In the genomic region with DNA sequence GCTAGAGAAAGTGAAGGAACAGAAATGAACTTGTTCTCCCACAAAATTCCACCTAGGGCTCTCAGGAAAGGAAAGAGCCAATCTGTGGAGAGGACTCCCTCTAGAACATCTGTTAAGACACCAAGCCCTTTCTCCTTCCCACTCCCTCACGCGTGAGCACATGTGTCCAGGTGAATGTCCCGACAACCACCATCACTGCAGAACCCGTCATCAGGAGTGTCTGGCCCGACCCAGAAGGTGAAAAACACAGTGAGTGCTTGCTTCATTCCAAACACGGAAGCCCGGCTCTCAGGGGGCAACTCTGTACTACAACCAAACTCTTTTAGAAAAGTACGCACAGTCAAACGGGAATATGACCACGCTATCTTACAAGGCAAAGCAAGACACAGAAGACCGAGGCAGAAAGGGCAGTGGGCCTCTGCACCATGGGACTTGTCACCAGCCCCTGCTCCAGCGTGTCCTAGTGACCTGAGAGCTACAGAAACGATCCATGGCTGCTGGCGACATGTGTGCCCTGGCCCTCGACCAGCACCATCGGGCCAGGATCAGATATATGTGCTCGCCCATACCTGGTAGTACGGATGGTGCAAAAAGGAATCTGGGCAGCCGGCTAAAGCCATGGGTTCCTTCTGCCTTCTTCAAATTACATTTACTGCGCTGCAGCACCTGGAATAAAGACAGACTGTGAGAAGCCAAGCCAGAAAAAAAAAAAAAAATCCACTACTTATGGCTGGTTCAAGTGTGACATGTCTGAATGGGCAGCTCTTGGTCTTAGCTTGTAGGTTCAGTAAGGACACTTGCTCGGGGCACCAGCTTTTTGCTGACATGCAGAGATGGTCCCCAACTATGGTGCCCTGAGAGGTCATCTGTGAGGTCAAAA, we compare ENCODE assay signal across 3 cellular contexts.
TF ChIP-seq lines count a peak whose summit lies in the region.

No MANE protein-coding gene starts in this region.

TF ChIP-seq in SK-N-SH, 30 proteins besides CTCF, POLR2A, EP300 and RAD21:
- TF ChIP-seq, protein P1, sequence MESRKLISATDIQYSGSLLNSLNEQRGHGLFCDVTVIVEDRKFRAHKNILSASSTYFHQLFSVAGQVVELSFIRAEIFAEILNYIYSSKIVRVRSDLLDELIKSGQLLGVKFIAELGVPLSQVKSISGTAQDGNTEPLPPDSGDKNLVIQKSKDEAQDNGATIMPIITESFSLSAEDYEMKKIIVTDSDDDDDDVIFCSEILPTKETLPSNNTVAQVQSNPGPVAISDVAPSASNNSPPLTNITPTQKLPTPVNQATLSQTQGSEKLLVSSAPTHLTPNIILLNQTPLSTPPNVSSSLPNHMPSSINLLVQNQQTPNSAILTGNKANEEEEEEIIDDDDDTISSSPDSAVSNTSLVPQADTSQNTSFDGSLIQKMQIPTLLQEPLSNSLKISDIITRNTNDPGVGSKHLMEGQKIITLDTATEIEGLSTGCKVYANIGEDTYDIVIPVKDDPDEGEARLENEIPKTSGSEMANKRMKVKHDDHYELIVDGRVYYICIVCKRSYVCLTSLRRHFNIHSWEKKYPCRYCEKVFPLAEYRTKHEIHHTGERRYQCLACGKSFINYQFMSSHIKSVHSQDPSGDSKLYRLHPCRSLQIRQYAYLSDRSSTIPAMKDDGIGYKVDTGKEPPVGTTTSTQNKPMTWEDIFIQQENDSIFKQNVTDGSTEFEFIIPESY (IDR thresholded peaks at IDR 0.05; ENCODE audit: borderline replicate concordance, low read depth) = no peak
- TF ChIP-seq SIN3A (IDR thresholded peaks at IDR 0.05; ENCODE audit: borderline replicate concordance, low read depth, low read length) = no peak
- no peak for TF ChIP-seq GATA2 (CRISPR knock-in tag; IDR thresholded peaks at IDR 0.05)
- TF ChIP-seq FOXJ3 (CRISPR knock-in tag; IDR thresholded peaks at IDR 0.05) = no peak
- TF ChIP-seq SMC3 (IDR thresholded peaks at IDR 0.05; ENCODE audit: low read depth, low read length) = no peak
- TF ChIP-seq, protein P2, sequence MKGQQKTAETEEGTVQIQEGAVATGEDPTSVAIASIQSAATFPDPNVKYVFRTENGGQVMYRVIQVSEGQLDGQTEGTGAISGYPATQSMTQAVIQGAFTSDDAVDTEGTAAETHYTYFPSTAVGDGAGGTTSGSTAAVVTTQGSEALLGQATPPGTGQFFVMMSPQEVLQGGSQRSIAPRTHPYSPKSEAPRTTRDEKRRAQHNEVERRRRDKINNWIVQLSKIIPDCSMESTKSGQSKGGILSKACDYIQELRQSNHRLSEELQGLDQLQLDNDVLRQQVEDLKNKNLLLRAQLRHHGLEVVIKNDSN (IDR thresholded peaks at IDR 0.05; ENCODE audit: borderline replicate concordance, low read depth) = no peak
- TF ChIP-seq JUND (IDR thresholded peaks at IDR 0.05) = no peak
- TF ChIP-seq EZH2phosphoT487 (IDR thresholded peaks at IDR 0.05; ENCODE audit: borderline replicate concordance, low read depth) = no peak
- no peak for TF ChIP-seq ELF1 (IDR thresholded peaks at IDR 0.05)
- no peak for TF ChIP-seq MAX (IDR thresholded peaks at IDR 0.05; ENCODE audit: low read depth)
- TF ChIP-seq USF2 (IDR thresholded peaks at IDR 0.05; ENCODE audit: borderline replicate concordance, low read depth, low read length) = no peak
- TF ChIP-seq RFX5 (IDR thresholded peaks at IDR 0.05; ENCODE audit: low read length) = no peak

TF ChIP-seq in SK-N-SH treated with all-trans-retinoic acid at 6 μM for 48 hours, 23 proteins besides CTCF, POLR2A, EP300 and RAD21 (continued from another document):
- TF ChIP-seq TOX (CRISPR knock-in tag; IDR thresholded peaks at IDR 0.05; ENCODE audit: borderline replicate concordance) = no peak
- no peak for TF ChIP-seq CSRNP3 (CRISPR knock-in tag; IDR thresholded peaks at IDR 0.05)
- TF ChIP-seq SNAI2 (CRISPR knock-in tag; IDR thresholded peaks at IDR 0.05) = no peak
- TF ChIP-seq, protein P3, sequence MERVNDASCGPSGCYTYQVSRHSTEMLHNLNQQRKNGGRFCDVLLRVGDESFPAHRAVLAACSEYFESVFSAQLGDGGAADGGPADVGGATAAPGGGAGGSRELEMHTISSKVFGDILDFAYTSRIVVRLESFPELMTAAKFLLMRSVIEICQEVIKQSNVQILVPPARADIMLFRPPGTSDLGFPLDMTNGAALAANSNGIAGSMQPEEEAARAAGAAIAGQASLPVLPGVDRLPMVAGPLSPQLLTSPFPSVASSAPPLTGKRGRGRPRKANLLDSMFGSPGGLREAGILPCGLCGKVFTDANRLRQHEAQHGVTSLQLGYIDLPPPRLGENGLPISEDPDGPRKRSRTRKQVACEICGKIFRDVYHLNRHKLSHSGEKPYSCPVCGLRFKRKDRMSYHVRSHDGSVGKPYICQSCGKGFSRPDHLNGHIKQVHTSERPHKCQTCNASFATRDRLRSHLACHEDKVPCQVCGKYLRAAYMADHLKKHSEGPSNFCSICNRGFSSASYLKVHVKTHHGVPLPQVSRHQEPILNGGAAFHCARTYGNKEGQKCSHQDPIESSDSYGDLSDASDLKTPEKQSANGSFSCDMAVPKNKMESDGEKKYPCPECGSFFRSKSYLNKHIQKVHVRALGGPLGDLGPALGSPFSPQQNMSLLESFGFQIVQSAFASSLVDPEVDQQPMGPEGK (CRISPR knock-in tag; IDR thresholded peaks at IDR 0.05; ENCODE audit: borderline replicate concordance) = no peak
- no peak for TF ChIP-seq ZNF565 (CRISPR knock-in tag; conservative IDR thresholded peaks at IDR 0.05; ENCODE audit: low read depth)
- no peak for TF ChIP-seq TCF4 (CRISPR knock-in tag; IDR thresholded peaks at IDR 0.05; ENCODE audit: borderline replicate concordance)
- no peak for TF ChIP-seq CSDC2 (CRISPR knock-in tag; IDR thresholded peaks at IDR 0.05)
- no peak for TF ChIP-seq ARNTL (CRISPR knock-in tag; IDR thresholded peaks at IDR 0.05; ENCODE audit: borderline replicate concordance, low read depth)
- TF ChIP-seq ZC3H10 (CRISPR knock-in tag; IDR thresholded peaks at IDR 0.05) = no peak
- no peak for TF ChIP-seq RARB (CRISPR knock-in tag; IDR thresholded peaks at IDR 0.05)
TF ChIP-seq in SK-N-SH treated with all-trans-retinoic acid at 6 μM for 48 hours: peak in this region for 0.

TF ChIP-seq in WTC11, 78 proteins besides CTCF, POLR2A, EP300 and RAD21 (continued from another document):
- TF ChIP-seq ZNF425 (CRISPR knock-in tag; conservative IDR thresholded peaks at IDR 0.05) (no peak), PRDM15 (CRISPR knock-in tag; IDR thresholded peaks at IDR 0.05) (no peak), NFYB (CRISPR knock-in tag; conservative IDR thresholded peaks at IDR 0.05; ENCODE audit: low read depth) (no peak), SMAD4 (CRISPR knock-in tag; IDR thresholded peaks at IDR 0.05) (no peak), NR1H2 (CRISPR knock-in tag; IDR thresholded peaks at IDR 0.05) (no peak), ZBTB43 (CRISPR knock-in tag; IDR thresholded peaks at IDR 0.05) (no peak), ATF3 (CRISPR knock-in tag; conservative IDR thresholded peaks at IDR 0.05) (no peak)
- TF ChIP-seq, protein P4, sequence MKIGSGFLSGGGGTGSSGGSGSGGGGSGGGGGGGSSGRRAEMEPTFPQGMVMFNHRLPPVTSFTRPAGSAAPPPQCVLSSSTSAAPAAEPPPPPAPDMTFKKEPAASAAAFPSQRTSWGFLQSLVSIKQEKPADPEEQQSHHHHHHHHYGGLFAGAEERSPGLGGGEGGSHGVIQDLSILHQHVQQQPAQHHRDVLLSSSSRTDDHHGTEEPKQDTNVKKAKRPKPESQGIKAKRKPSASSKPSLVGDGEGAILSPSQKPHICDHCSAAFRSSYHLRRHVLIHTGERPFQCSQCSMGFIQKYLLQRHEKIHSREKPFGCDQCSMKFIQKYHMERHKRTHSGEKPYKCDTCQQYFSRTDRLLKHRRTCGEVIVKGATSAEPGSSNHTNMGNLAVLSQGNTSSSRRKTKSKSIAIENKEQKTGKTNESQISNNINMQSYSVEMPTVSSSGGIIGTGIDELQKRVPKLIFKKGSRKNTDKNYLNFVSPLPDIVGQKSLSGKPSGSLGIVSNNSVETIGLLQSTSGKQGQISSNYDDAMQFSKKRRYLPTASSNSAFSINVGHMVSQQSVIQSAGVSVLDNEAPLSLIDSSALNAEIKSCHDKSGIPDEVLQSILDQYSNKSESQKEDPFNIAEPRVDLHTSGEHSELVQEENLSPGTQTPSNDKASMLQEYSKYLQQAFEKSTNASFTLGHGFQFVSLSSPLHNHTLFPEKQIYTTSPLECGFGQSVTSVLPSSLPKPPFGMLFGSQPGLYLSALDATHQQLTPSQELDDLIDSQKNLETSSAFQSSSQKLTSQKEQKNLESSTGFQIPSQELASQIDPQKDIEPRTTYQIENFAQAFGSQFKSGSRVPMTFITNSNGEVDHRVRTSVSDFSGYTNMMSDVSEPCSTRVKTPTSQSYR (CRISPR knock-in tag; IDR thresholded peaks at IDR 0.05) = no peak
TF ChIP-seq in WTC11: peak in this region for 0.
